Comparison of ENCODE assay signal across 8 cellular contexts in genomic region chr19:8569066-8569761, GRCh38. TPM values are rescaled to one million over a fixed set of nuclear protein-coding genes. Genes with fewer than 3 reads are reported as not detected.
DNase-seq lines count a peak whose midpoint lies in the region; ATAC-seq and TF ChIP-seq lines count a peak whose summit lies in the region.

No MANE protein-coding gene starts in this region.

- H3K4me1 Mint-ChIP-seq in activated CD8-positive, alpha-beta T cell treated with anti-CD3 and anti-CD28 coated beads, Interleukin-2, amount 10 ng/mL, durations not matched to agents 7 days and 5 days (ENCODE audit: low read depth): peaks cover 84% of the 10 kb centered on the region

- H3K27ac Mint-ChIP-seq in activated CD8-positive, alpha-beta T cell treated with anti-CD3 and anti-CD28 coated beads, Interleukin-2, amount 10 ng/mL, durations not matched to agents 7 days and 5 days: peak overlapping the region; percentile 95

- H4K20me1 ChIP-seq in BLaER1: no peaks in the 10 kb centered on the region
- no peaks in the 10 kb centered on the region for H4K20me1 ChIP-seq in MM.1S (ENCODE audit: insufficient read depth, low read length)
- H4K20me1 ChIP-seq in smooth muscle cell (ENCODE audit: low read depth): no peaks in the 10 kb centered on the region

- H3K27me3 ChIP-seq in BLaER1: no peaks in the 10 kb centered on the region
- H3K27me3 ChIP-seq in MM.1S (replicated peaks; ENCODE audit: insufficient read depth, low read length): peaks cover 30% of the 10 kb centered on the region
- no peaks in the 10 kb centered on the region for H3K27me3 ChIP-seq in smooth muscle cell (ENCODE audit: low read depth)

- no peaks in the 10 kb centered on the region for H3K9me3 Mint-ChIP-seq in activated CD8-positive, alpha-beta T cell treated with anti-CD3 and anti-CD28 coated beads, Interleukin-2, amount 10 ng/mL, durations not matched to agents 7 days and 5 days (ENCODE audit: insufficient read depth)

- no peaks in the 10 kb centered on the region for H3K9me2 ChIP-seq in MM.1S (replicated peaks; ENCODE audit: insufficient read depth, low read length)

- no peaks in the 10 kb centered on the region for H3K36me3 ChIP-seq in BLaER1
- no peaks in the 10 kb centered on the region for H3K36me3 ChIP-seq in MM.1S (replicated peaks; ENCODE audit: insufficient read depth, low read length)
- H3K36me3 ChIP-seq in smooth muscle cell (ENCODE audit: low read depth): no peaks in the 10 kb centered on the region

- peak; percentile 84 for ATAC-seq in GM21447 (IDR thresholded peaks at IDR 0.05; ENCODE audit: unreplicated experiment)
- peak; percentile 86 for ATAC-seq in activated CD8-positive, alpha-beta T cell treated with anti-CD3 and anti-CD28 coated beads, Interleukin-2, amount 10 ng/mL, durations not matched to agents 7 days and 5 days

- H3F3A ChIP-seq in MM.1S (ENCODE audit: insufficient read depth, low read length): no peaks in the 10 kb centered on the region
- no peaks in the 10 kb centered on the region for H3F3A ChIP-seq in smooth muscle cell (ENCODE audit: low read depth)

- H3K4me3 ChIP-seq in BLaER1 (peak overlapping the region; percentile 9; the same call in 1 of the 2 replicates), MM.1S (ENCODE audit: low read length) (no peak overlapping the region), fibroblast of pulmonary artery (replicated peaks; ENCODE audit: low read depth, low read length) (no peak overlapping the region), smooth muscle cell (no peak overlapping the region)

- peak overlapping the region; percentile 65 for H3K4me3 Mint-ChIP-seq in activated CD8-positive, alpha-beta T cell treated with anti-CD3 and anti-CD28 coated beads, Interleukin-2, amount 10 ng/mL, durations not matched to agents 7 days and 5 days

- no peak for TF ChIP-seq CTCF in MM.1S (IDR thresholded peaks at IDR 0.05; ENCODE audit: low read length)
- TF ChIP-seq CTCF in fibroblast of pulmonary artery (IDR thresholded peaks at IDR 0.05; ENCODE audit: low read length, missing control alignments): no peak
- TF ChIP-seq CTCF in smooth muscle cell (IDR thresholded peaks at IDR 0.05; ENCODE audit: borderline replicate concordance, insufficient read depth, poor library complexity, severe bottlenecking): no peak

- H2AFZ ChIP-seq in MM.1S (ENCODE audit: low read length) (peak overlapping the region; percentile 38), smooth muscle cell (ENCODE audit: low read depth) (no peak overlapping the region)

- POLR2A ChIA-PET in activated CD8-positive, alpha-beta T cell treated with anti-CD3 and anti-CD28 coated beads, Interleukin-2, amount 10 ng/mL, durations not matched to agents 7 days and 5 days (lab: Charles Lee): interaction anchor here (0.6 to 3.4 kb wide), 6 partner anchors 9 to 125 kb away, joined by 3 to 50 read pairs (median 4); partner anchors contain the start of genes HNRNPM, MYO1F and ZNF414

- H3K27ac ChIP-seq in BLaER1: peak overlapping the region; percentile 80
- H3K27ac ChIP-seq in MM.1S (ENCODE audit: low read length): peak overlapping the region; percentile 43; the same call in 1 of the 2 replicates
- peak overlapping the region; percentile 37 for H3K27ac ChIP-seq in smooth muscle cell (ENCODE audit: low read depth)

- DNase-seq in MM.1S (peak; percentile 83), fibroblast of pulmonary artery (ENCODE audit: low read depth) (peak; percentile 88), smooth muscle cell (lab: John Stamatoyannopoulos, UW; ENCODE audit: unreplicated experiment) (no peak), NCI-H1417 (lab: John Stamatoyannopoulos, UW) (no peak), NCI-H2029 treated with DMSO at 0.1 percent for 48 hours (lab: John Stamatoyannopoulos, UW) (no peak)
- DNase-seq in activated CD8-positive, alpha-beta T cell treated with anti-CD3 and anti-CD28 coated beads, Interleukin-2, amount 10 ng/mL, durations not matched to agents 7 days and 5 days: peak; percentile 91

- WGBS in smooth muscle cell (ENCODE audit: low lambda C conversion rate): 43% methylated on average over 5 of the region's 5 CpGs

- no peaks in the 10 kb centered on the region for H3K9me3 ChIP-seq in BLaER1
- no peaks in the 10 kb centered on the region for H3K9me3 ChIP-seq in MM.1S (replicated peaks; ENCODE audit: insufficient read depth, low read length)
- H3K9me3 ChIP-seq in smooth muscle cell (replicated peaks; ENCODE audit: low read depth): no peaks in the 10 kb centered on the region

- CTCF ChIA-PET in activated CD8-positive, alpha-beta T cell treated with anti-CD3 and anti-CD28 coated beads, Interleukin-2, amount 10 ng/mL, durations not matched to agents 7 days and 5 days (lab: Charles Lee): interaction anchor here (0.7 to 7.2 kb wide), 7 partner anchors 11 to 82 kb away, joined by 3 to 158 read pairs (median 6); partner anchors contain the start of genes MYO1F and ZNF414

- H3K79me2 ChIP-seq in MM.1S (ENCODE audit: low read length): no peaks in the 10 kb centered on the region
- H3K79me2 ChIP-seq in smooth muscle cell (ENCODE audit: low read depth): no peaks in the 10 kb centered on the region

- H3K36me3 Mint-ChIP-seq in activated CD8-positive, alpha-beta T cell treated with anti-CD3 and anti-CD28 coated beads, Interleukin-2, amount 10 ng/mL, durations not matched to agents 7 days and 5 days (ENCODE audit: low read depth): peaks cover 69% of the 10 kb centered on the region

- no peaks in the 10 kb centered on the region for H3K27me3 Mint-ChIP-seq in activated CD8-positive, alpha-beta T cell treated with anti-CD3 and anti-CD28 coated beads, Interleukin-2, amount 10 ng/mL, durations not matched to agents 7 days and 5 days (ENCODE audit: low read depth)

- peak overlapping the region; percentile 41; the same call in 1 of the 2 replicates for H3K9ac ChIP-seq in BLaER1
- no peak overlapping the region for H3K9ac ChIP-seq in MM.1S (ENCODE audit: low read length)
- no peak overlapping the region for H3K9ac ChIP-seq in smooth muscle cell (ENCODE audit: low read depth)

- H3K4me1 ChIP-seq in BLaER1 (peaks cover 92% of the 10 kb centered on the region), MM.1S (ENCODE audit: low read length) (peaks cover 19% of the 10 kb centered on the region), smooth muscle cell (ENCODE audit: low read depth) (peaks cover 3% of the 10 kb centered on the region)

- peak overlapping the region; percentile 78 for H3K4me2 ChIP-seq in BLaER1
- H3K4me2 ChIP-seq in MM.1S (ENCODE audit: low read depth, low read length): peak overlapping the region; percentile 27; the same call in 1 of the 2 replicates
- peak overlapping the region; percentile 72 for H3K4me2 ChIP-seq in smooth muscle cell

RNA-seq across cellular contexts. Expression of gene MYO1F, which starts 8.0 kb away (rescaled TPM):
- total RNA-seq in activated CD8-positive, alpha-beta T cell treated with anti-CD3 and anti-CD28 coated beads, Interleukin-2, amount 10 ng/mL, durations not matched to agents 7 days and 5 days: 100 to 1,000 TPM; 254 to 266 TPM
- 0.22 TPM in 1 of 2 replicates, not detected in the other for total RNA-seq in smooth muscle cell
- polyA plus RNA-seq in smooth muscle cell: 1.4 and 4.1 TPM in 2 replicates

RNA-seq across cellular contexts. Expression of gene ADAMTS10, which starts 41.3 kb away (rescaled TPM):
- total RNA-seq in activated CD8-positive, alpha-beta T cell treated with anti-CD3 and anti-CD28 coated beads, Interleukin-2, amount 10 ng/mL, durations not matched to agents 7 days and 5 days: 1 to 10 TPM; 3.6 to 4.9 TPM
- 13.1 and 18.3 TPM in 2 replicates for total RNA-seq in smooth muscle cell
- 14.1 and 21.9 TPM in 2 replicates for polyA plus RNA-seq in smooth muscle cell

RNA-seq across cellular contexts. Expression of gene ZNF414, which starts 55.2 kb away (rescaled TPM):
- total RNA-seq in activated CD8-positive, alpha-beta T cell treated with anti-CD3 and anti-CD28 coated beads, Interleukin-2, amount 10 ng/mL, durations not matched to agents 7 days and 5 days: 10 to 100 TPM; 28.7 to 36.2 TPM
- 1.3 and 10.2 TPM in 2 replicates for total RNA-seq in smooth muscle cell
- polyA plus RNA-seq in smooth muscle cell: 33.0 and 42.4 TPM in 2 replicates

Comparison
In these comparisons a context has a peak if more than half of its experiments do, and no peak if none do; other contexts are left out.
1. H3K4me2 ChIP-seq: peak in every context shown above with its lines; median percentile 78 in BLaER1; 72 in smooth muscle cell; 27 in MM.1S.
2. DNase-seq: peak in MM.1S (single experiment), activated CD8-positive, alpha-beta T cell treated with anti-CD3 and anti-CD28 coated beads, Interleukin-2, amount 10 ng/mL, durations not matched to agents 7 days and 5 days (single experiment) and fibroblast of pulmonary artery (single experiment); none in smooth muscle cell (single experiment), NCI-H1417 (0 of 3) and NCI-H2029 treated with DMSO at 0.1 percent for 48 hours (single experiment).
3. RNA of gene MYO1F, which starts 8.0 kb away (total RNA-seq): 254 to 266 TPM in activated CD8-positive, alpha-beta T cell treated with anti-CD3 and anti-CD28 coated beads, Interleukin-2, amount 10 ng/mL, durations not matched to agents 7 days and 5 days; 0.22 TPM in smooth muscle cell; every median in the first group is over 100 times any median in the second.
4. Peak in every context shown above with its lines, with median percentiles within 50 percentile points of each other: H3K27ac ChIP-seq.